In the genomic region with DNA sequence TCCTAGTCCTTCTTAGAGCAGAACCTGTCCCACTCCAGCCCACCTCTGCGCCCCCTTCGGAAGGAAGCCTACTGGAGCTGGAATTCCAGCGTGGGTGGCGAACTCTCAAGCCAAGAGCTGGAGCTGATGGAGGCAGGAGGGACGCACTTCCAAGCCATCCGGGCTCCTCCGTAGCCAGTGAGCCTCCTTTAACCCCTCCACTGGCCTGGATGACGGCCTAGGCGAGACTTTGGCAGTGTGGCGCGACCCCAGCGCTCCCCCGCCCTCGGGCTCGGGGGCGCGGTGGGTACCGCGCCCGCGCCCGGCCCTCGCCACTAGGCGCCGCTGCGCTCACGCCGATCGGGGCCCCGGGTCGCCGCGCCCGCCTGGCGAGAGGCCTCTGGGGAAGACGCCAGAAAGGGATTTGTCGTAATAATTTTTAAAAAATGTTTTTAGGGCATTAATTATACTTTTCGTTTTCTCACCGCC, we compare ENCODE assay signal across 1 cellular context.
TF ChIP-seq lines count a peak whose summit lies in the region.

No MANE protein-coding gene starts in this region.

TF ChIP-seq in HCT116, 20 proteins besides CTCF, POLR2A, EP300 and RAD21:
- TF ChIP-seq, protein P1, sequence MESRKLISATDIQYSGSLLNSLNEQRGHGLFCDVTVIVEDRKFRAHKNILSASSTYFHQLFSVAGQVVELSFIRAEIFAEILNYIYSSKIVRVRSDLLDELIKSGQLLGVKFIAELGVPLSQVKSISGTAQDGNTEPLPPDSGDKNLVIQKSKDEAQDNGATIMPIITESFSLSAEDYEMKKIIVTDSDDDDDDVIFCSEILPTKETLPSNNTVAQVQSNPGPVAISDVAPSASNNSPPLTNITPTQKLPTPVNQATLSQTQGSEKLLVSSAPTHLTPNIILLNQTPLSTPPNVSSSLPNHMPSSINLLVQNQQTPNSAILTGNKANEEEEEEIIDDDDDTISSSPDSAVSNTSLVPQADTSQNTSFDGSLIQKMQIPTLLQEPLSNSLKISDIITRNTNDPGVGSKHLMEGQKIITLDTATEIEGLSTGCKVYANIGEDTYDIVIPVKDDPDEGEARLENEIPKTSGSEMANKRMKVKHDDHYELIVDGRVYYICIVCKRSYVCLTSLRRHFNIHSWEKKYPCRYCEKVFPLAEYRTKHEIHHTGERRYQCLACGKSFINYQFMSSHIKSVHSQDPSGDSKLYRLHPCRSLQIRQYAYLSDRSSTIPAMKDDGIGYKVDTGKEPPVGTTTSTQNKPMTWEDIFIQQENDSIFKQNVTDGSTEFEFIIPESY (IDR thresholded peaks at IDR 0.05; ENCODE audit: extremely low read depth, insufficient replicate concordance, low read length) = no peak
- no peak for TF ChIP-seq YY1 (IDR thresholded peaks at IDR 0.05; ENCODE audit: extremely low read depth, insufficient replicate concordance, low read depth, low read length)
- TF ChIP-seq ZNF274 (IDR thresholded peaks at IDR 0.05; ENCODE audit: low read depth, low read length) = no peak
- no peak for TF ChIP-seq CBX3 (IDR thresholded peaks at IDR 0.05; ENCODE audit: low read depth)
- no peak for TF ChIP-seq EZH2phosphoT487 (IDR thresholded peaks at IDR 0.05; ENCODE audit: borderline replicate concordance)
- TF ChIP-seq, protein P2, sequence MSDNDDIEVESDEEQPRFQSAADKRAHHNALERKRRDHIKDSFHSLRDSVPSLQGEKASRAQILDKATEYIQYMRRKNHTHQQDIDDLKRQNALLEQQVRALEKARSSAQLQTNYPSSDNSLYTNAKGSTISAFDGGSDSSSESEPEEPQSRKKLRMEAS (IDR thresholded peaks at IDR 0.05) = no peak
- TF ChIP-seq SP1 (IDR thresholded peaks at IDR 0.05; ENCODE audit: low read depth) = no peak
- TF ChIP-seq POLR2AphosphoS5 (IDR thresholded peaks at IDR 0.05; ENCODE audit: low read depth, low read length) = no peak
- no peak for TF ChIP-seq SIN3A (IDR thresholded peaks at IDR 0.05; ENCODE audit: low read depth)
- TF ChIP-seq TCF7L2 (IDR thresholded peaks at IDR 0.05; ENCODE audit: borderline replicate concordance, extremely low read depth, insufficient read depth, insufficient read length) = no peak
- no peak for TF ChIP-seq EGR1 (IDR thresholded peaks at IDR 0.05; ENCODE audit: low read depth)
- TF ChIP-seq JUND (IDR thresholded peaks at IDR 0.05) = no peak
- no peak for TF ChIP-seq FOSL1 (IDR thresholded peaks at IDR 0.05; ENCODE audit: low read depth)
- no peak for TF ChIP-seq ELF1 (IDR thresholded peaks at IDR 0.05; ENCODE audit: borderline replicate concordance, low read depth)
- no peak for TF ChIP-seq ZFX (IDR thresholded peaks at IDR 0.05)
